19 cellular contexts compared by ENCODE assay signal in the genomic region with DNA sequence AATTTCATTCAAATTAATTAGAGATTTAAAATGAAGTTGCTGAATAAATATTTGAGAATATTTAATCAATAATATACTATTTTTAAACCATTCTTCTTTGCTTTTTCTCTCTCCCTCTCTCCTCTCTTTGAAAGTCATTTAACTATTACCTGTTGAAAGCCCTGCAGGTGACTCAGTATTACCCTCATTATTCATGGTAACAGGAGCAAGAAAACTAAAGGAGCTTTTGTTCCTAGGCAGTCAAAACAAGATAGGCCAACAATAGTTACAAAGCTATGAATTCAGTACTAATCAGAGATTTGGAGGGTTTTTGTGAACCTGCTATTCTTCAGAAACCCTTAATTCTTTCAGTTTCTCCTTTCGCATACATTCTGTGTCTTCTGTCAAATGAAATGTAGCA.
"Had no signal": no experiment of that assay in that cellular context is flagged by ENCODE, and none has a peak within 500 bp of the region (broad histone marks: within the 10 kb centered on the region; RNA-seq: fewer than 3 reads in every experiment).

No MANE protein-coding gene starts in this region.

- H3K4me1 ChIP-seq: foreskin keratinocyte, spleen, testis, tibial nerve, upper lobe of right lung, vagina had no signal

- ATAC-seq: foreskin keratinocyte; sciatic nerve; stimulated activated naive B cell treated with anti-CD40 and anti-IgM and Interleukin-4, amounts not matched to agents 10 μg/mL and 1 μg/mL and 100 μg/mL, for 72 hours; stimulated activated naive CD8-positive, alpha-beta T cell treated with anti-CD3 and anti-CD28 coated beads, Interleukin-15, amount 100 ng/mL, for 72 hours; upper lobe of right lung had no signal

- H3K27ac ChIP-seq: foreskin keratinocyte, neutrophil, spleen, testis, tibial nerve, upper lobe of right lung, vagina had no signal

- H3K9me3 Mint-ChIP-seq: nephron had no signal

- DNase-seq: effector CD4-positive, alpha-beta T cell; endodermal cell; erythroblast; foreskin keratinocyte; mesendoderm; naive B cell; spleen; stimulated activated CD4-positive, alpha-beta T cell treated with anti-CD3 and anti-CD28 coated beads, Interleukin-15, amount 100 ng/mL, for 24 hours; stimulated activated CD4-positive, alpha-beta T cell treated with anti-CD3 and anti-CD28 coated beads, Interleukin-1b, Interleukin-23, amount 100 ng/mL, for 48 hours; stimulated activated CD4-positive, alpha-beta T cell treated with anti-CD3 and anti-CD28 coated beads, Interleukin-4, amount 100 ng/mL, for 24 hours; stimulated activated naive B cell treated with anti-CD40 and anti-IgM and Interleukin-4, amounts not matched to agents 10 μg/mL and 1 μg/mL and 100 μg/mL, for 72 hours; stimulated activated naive CD8-positive, alpha-beta T cell treated with anti-CD3 and anti-CD28 coated beads, Interleukin-15, amount 100 ng/mL, for 72 hours; testis; upper lobe of right lung had no signal

- H3K36me3 ChIP-seq: neutrophil, spleen, tibial nerve, upper lobe of right lung, vagina had no signal

- H3K4me1 Mint-ChIP-seq: naive B cell; nephron; stimulated activated naive B cell treated with anti-CD40 and anti-IgM and Interleukin-4, amounts not matched to agents 10 μg/mL and 1 μg/mL and 100 μg/mL, for 72 hours; stimulated activated naive CD8-positive, alpha-beta T cell treated with anti-CD3 and anti-CD28 coated beads, Interleukin-15, amount 100 ng/mL, for 72 hours had no signal

- H3K9me3 ChIP-seq: neutrophil, testis, tibial nerve, upper lobe of right lung, vagina had no signal

- H3K4me3 Mint-ChIP-seq: endodermal cell; naive B cell; nephron; stimulated activated naive B cell treated with anti-CD40 and anti-IgM and Interleukin-4, amounts not matched to agents 10 μg/mL and 1 μg/mL and 100 μg/mL, for 72 hours; stimulated activated naive CD8-positive, alpha-beta T cell treated with anti-CD3 and anti-CD28 coated beads, Interleukin-15, amount 100 ng/mL, for 72 hours had no signal

- H3K27me3 Mint-ChIP-seq: naive B cell; stimulated activated naive B cell treated with anti-CD40 and anti-IgM and Interleukin-4, amounts not matched to agents 10 μg/mL and 1 μg/mL and 100 μg/mL, for 72 hours; stimulated activated naive CD8-positive, alpha-beta T cell treated with anti-CD3 and anti-CD28 coated beads, Interleukin-15, amount 100 ng/mL, for 72 hours had no signal

- H3K36me3 Mint-ChIP-seq: naive B cell; stimulated activated naive B cell treated with anti-CD40 and anti-IgM and Interleukin-4, amounts not matched to agents 10 μg/mL and 1 μg/mL and 100 μg/mL, for 72 hours had no signal

- H3K27me3 ChIP-seq: foreskin keratinocyte, neutrophil, spleen, testis, tibial nerve, upper lobe of right lung, vagina had no signal

- H3K27ac Mint-ChIP-seq: naive B cell; nephron; stimulated activated naive B cell treated with anti-CD40 and anti-IgM and Interleukin-4, amounts not matched to agents 10 μg/mL and 1 μg/mL and 100 μg/mL, for 72 hours; stimulated activated naive CD8-positive, alpha-beta T cell treated with anti-CD3 and anti-CD28 coated beads, Interleukin-15, amount 100 ng/mL, for 72 hours had no signal

- H3K4me3 ChIP-seq: spleen, testis, tibial nerve, upper lobe of right lung, vagina had no signal
